In the genomic region with DNA sequence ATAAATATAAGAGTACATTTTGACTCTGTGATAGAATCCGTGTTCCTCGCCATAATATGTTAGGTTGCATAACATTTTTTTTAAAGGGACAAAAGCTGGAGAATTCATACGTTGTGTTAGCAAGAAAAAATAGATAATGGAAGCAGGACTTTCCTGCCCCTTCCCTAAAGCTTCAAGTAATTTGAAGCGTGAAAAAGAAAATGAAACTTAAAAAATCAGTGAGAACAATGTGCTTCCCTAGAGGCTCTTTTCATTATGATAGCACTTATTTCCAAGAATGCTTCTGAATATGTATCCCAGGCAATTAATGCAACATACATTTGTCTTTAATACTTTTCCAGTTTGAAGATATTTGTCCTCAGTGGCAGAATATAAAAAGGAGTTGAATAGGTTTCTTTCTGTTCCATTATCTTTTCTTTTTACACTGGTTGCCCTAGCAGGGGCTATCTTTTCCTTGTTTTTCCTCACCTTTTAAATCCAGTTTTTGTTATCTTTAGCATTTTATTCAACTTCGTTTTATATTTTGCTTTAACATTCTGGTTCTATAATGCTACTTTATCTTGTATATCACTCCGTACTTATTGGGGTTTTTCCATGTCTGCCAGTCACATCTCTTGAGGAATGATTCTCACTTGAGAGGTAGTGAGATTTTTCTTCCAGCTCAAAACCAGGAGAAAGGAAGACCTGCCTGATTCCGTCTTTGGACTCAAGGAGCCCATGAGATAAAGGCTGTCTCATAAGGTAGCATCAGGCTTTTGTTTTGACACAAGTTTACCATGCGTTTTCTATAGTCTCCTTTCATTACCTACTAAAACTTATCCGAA, we compare ENCODE assay signal across 8 cellular contexts.
DNase-seq lines count a peak whose midpoint lies in the region; ATAC-seq and TF ChIP-seq lines count a peak whose summit lies in the region.

No MANE protein-coding gene starts in this region.

- no peaks in the 10 kb centered on the region for H3K27me3 Mint-ChIP-seq in activated naive CD4-positive, alpha-beta T cell treated with anti-CD3 and anti-CD28 coated beads, Interleukin-2, amount 10 ng/mL, durations not matched to agents 7 days and 5 days
- no peaks in the 10 kb centered on the region for H3K27me3 Mint-ChIP-seq in MCF 10A (ENCODE audit: insufficient read depth, unreplicated experiment)

- peak overlapping the region; percentile 26 for H3K4me3 Mint-ChIP-seq in activated naive CD4-positive, alpha-beta T cell treated with anti-CD3 and anti-CD28 coated beads, Interleukin-2, amount 10 ng/mL, durations not matched to agents 7 days and 5 days
- peak overlapping the region; percentile 73 for H3K4me3 Mint-ChIP-seq in MCF 10A (ENCODE audit: unreplicated experiment)

- peaks cover 36% of the 10 kb centered on the region for H3K36me3 Mint-ChIP-seq in activated naive CD4-positive, alpha-beta T cell treated with anti-CD3 and anti-CD28 coated beads, Interleukin-2, amount 10 ng/mL, durations not matched to agents 7 days and 5 days
- peaks cover 6% of the 10 kb centered on the region for H3K36me3 Mint-ChIP-seq in MCF 10A (ENCODE audit: insufficient read depth, unreplicated experiment)

- no peak overlapping the region for H2BK15ac ChIP-seq in mesenchymal stem cell (ENCODE audit: low read depth, poor library complexity, severe bottlenecking)

- H4K91ac ChIP-seq in mesenchymal stem cell (ENCODE audit: low read length) = no peak overlapping the region

- WGBS in mesenchymal stem cell = 90% methylated on average over 6 of the region's 9 CpGs
- 56% methylated on average over 9 of the region's 9 CpGs for WGBS in urinary bladder

- ATAC-seq in HG02763 (IDR thresholded peaks at IDR 0.05; ENCODE audit: unreplicated experiment) (no peak), HG02885 (IDR thresholded peaks at IDR 0.05; ENCODE audit: poor library complexity, unreplicated experiment) (no peak)

- no peaks in the 10 kb centered on the region for H3K9me3 Mint-ChIP-seq in activated naive CD4-positive, alpha-beta T cell treated with anti-CD3 and anti-CD28 coated beads, Interleukin-2, amount 10 ng/mL, durations not matched to agents 7 days and 5 days
- no peaks in the 10 kb centered on the region for H3K9me3 Mint-ChIP-seq in MCF 10A (ENCODE audit: unreplicated experiment)

- peak overlapping the region; percentile 85 for H3K27ac Mint-ChIP-seq in activated naive CD4-positive, alpha-beta T cell treated with anti-CD3 and anti-CD28 coated beads, Interleukin-2, amount 10 ng/mL, durations not matched to agents 7 days and 5 days
- peak overlapping the region; percentile 76 for H3K27ac Mint-ChIP-seq in MCF 10A (ENCODE audit: low read depth, unreplicated experiment)

- H2BK120ac ChIP-seq in mesenchymal stem cell (ENCODE audit: low read depth, low read length) = no peak overlapping the region

- no peak overlapping the region for H3K4ac ChIP-seq in mesenchymal stem cell (ENCODE audit: low read depth in 1 of 2, low read length in 2 of 2)

- H3K4me3 ChIP-seq in mesenchymal stem cell (ENCODE audit: insufficient read depth in 1 of 2, low read depth in 1 of 2, low read length in 2 of 2) (peak overlapping the region in 1 of 2 experiments; percentile 52), urinary bladder (ENCODE audit: low read depth, low read length) (peak overlapping the region; percentile 18)

- DNase-seq in activated naive CD4-positive, alpha-beta T cell treated with anti-CD3 and anti-CD28 coated beads, Interleukin-2, amount 10 ng/mL, durations not matched to agents 7 days and 5 days = no peak
- no peak for DNase-seq in activated naive CD4-positive, alpha-beta T cell (lab: John Stamatoyannopoulos, UW)
- peak; percentile 31 for DNase-seq in MCF 10A (ENCODE audit: unreplicated experiment)
- DNase-seq in mesenchymal stem cell = no peak
- DNase-seq in stimulated activated CD4-positive, alpha-beta T cell treated with anti-CD3 and anti-CD28 coated beads, Interleukin-15, amount 100 ng/mL, for 24 hours = no peak

- H3K9ac ChIP-seq in mesenchymal stem cell (ENCODE audit: low read length) = peak overlapping the region; percentile 69

- H2AFZ ChIP-seq in mesenchymal stem cell (ENCODE audit: low read depth, low read length) = no peak overlapping the region

- no peak overlapping the region for H3K4me2 ChIP-seq in mesenchymal stem cell (ENCODE audit: low read length, poor library complexity, severe bottlenecking)

- H3K14ac ChIP-seq in mesenchymal stem cell (ENCODE audit: low read length in 2 of 2) = no peak overlapping the region

- no TSS peak for BruUV-seq in MCF 10A (replicated peaks; lab: Mats Ljungman, UMichigan)

- no peak overlapping the region for H3K18ac ChIP-seq in mesenchymal stem cell (ENCODE audit: low read depth in 1 of 2, low read length in 2 of 2)

- no peaks in the 10 kb centered on the region for H3K79me1 ChIP-seq in mesenchymal stem cell (replicated peaks; ENCODE audit: low read length, poor library complexity, severe bottlenecking)

- H3K4me1 ChIP-seq in mesenchymal stem cell (ENCODE audit: control insufficient read depth, insufficient read depth, low read depth, low read length) (no peaks in the 10 kb centered on the region), urinary bladder (ENCODE audit: insufficient read depth) (no peaks in the 10 kb centered on the region)

- no peak for TF ChIP-seq CTCF in MCF 10A (IDR thresholded peaks at IDR 0.05; ENCODE audit: unreplicated experiment)

- H3K4me1 Mint-ChIP-seq in activated naive CD4-positive, alpha-beta T cell treated with anti-CD3 and anti-CD28 coated beads, Interleukin-2, amount 10 ng/mL, durations not matched to agents 7 days and 5 days = peaks cover 49% of the 10 kb centered on the region
- peaks cover 34% of the 10 kb centered on the region for H3K4me1 Mint-ChIP-seq in MCF 10A (ENCODE audit: insufficient read depth, unreplicated experiment)

- H3K36me3 ChIP-seq in mesenchymal stem cell (ENCODE audit: control insufficient read depth in 1 of 2, insufficient read depth in 2 of 2, low read depth in 1 of 2, low read length in 2 of 2) (peaks cover 0 to 12% of the 10 kb centered on the region in 2 experiments), urinary bladder (ENCODE audit: insufficient read depth) (no peaks in the 10 kb centered on the region)

- POLR2A ChIA-PET in MCF 10A (lab: Yijun Ruan, JAX) = interaction anchor here (0.6 to 3.3 kb wide), 14 partner anchors 10 to 1146 kb away, joined by 3 to 20 read pairs (median 3); partner anchors contain the start of gene MBNL1

- H4K8ac ChIP-seq in mesenchymal stem cell (ENCODE audit: low read length) = no peak overlapping the region

- intact Hi-C loops in MCF 10A (cut with micrococcal nuclease) = no loop called here

- CTCF ChIA-PET in activated naive CD4-positive, alpha-beta T cell treated with anti-CD3 and anti-CD28 coated beads, Interleukin-2, amount 10 ng/mL, durations not matched to agents 7 days and 5 days (lab: Charles Lee) = interaction anchor here (1.1 kb wide), 1 partner anchor 13 kb away, joined by 3 read pairs; no protein-coding TSS in a partner anchor
- CTCF ChIA-PET in MCF 10A (lab: Yijun Ruan, JAX) = interaction anchor here (0.6 kb wide), 2 partner anchors 84 to 111 kb away, joined by 3 read pairs; no protein-coding TSS in a partner anchor

- no peak overlapping the region for H2AK5ac ChIP-seq in mesenchymal stem cell (ENCODE audit: low read length, severe bottlenecking)

- no peak overlapping the region for H2BK12ac ChIP-seq in mesenchymal stem cell (ENCODE audit: low read length in 2 of 2)

- H3K27me3 ChIP-seq in mesenchymal stem cell (ENCODE audit: control insufficient read depth in 1 of 2, insufficient read depth in 1 of 2, low read length in 2 of 2) = no peaks in the 10 kb centered on the region

- H3K27ac ChIP-seq in mesenchymal stem cell (ENCODE audit: low read length, poor library complexity, severe bottlenecking) = peak overlapping the region; percentile 83
- H3K27ac ChIP-seq in urinary bladder (ENCODE audit: low read depth) = peak overlapping the region; percentile 5

- no peaks in the 10 kb centered on the region for H3K9me3 ChIP-seq in mesenchymal stem cell (ENCODE audit: control insufficient read depth, low read length)

- H3K23ac ChIP-seq in mesenchymal stem cell (ENCODE audit: low read length in 2 of 2) = no peak overlapping the region

- H2BK5ac ChIP-seq in mesenchymal stem cell (ENCODE audit: low read depth, low read length, poor library complexity, severe bottlenecking) = no peak overlapping the region
